In the genomic region with DNA sequence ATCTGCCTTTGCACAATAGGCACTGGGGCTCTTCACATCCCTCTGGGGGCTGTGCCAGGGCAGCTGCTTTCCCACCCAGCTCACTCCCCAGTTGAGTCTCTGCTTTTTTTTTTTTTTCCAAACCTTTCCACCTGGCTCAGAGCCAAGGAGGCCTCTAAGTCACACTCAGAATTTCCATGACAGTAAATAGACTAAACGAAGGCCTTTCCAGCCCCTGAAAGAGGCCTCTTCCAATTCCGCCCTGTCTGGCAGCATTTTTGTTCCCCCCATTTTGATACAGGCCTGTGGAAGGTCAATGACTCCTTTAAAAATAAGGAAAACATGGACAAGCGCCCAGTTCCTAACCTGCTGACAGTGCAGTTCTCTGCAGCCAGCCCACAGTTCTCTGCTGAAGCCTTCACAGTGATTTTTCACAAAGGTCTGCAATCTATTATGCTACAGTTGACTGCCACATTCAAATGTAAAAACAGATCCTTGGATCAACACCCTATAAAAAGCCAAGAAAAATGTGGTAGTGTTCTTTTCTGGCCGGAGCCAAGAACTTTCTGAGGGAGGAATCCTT, we compare ENCODE assay signal across 9 cellular contexts.
DNase-seq lines count a peak whose midpoint lies in the region; ATAC-seq, FAIRE-seq and TF ChIP-seq lines count a peak whose summit lies in the region.
"Had no signal": no experiment of that assay in that cellular context is flagged by ENCODE, and none has a peak within 500 bp of the region (broad histone marks: within the 10 kb centered on the region; RNA-seq: fewer than 3 reads in every experiment).

No MANE protein-coding gene starts in this region.

- intact Hi-C loops in uterus (cut with DNase I; ENCODE audit: low total_unique reads), result no loop called here

- DNase-seq in A549 (ENCODE audit: low read depth in 1 of 2, low spot score in 1 of 2) (no peak), NCI-H1417 treated with DMSO at 0.1 percent for 48 hours (lab: John Stamatoyannopoulos, UW) (peak; percentile 23), lung microvascular endothelial cell (ENCODE audit: low read depth in 2 of 2) (peak; percentile 33 to 98), uterus (peak; percentile 88 to 95), NCI-H2107 treated with DMSO at 0.1 percent for 48 hours (lab: John Stamatoyannopoulos, UW; ENCODE audit: unreplicated experiment) (no peak), Kasumi-1 (lab: John Stamatoyannopoulos, UW) (no peak)

- H3K27ac ChIP-seq in A549, result no peak overlapping the region
- peak overlapping the region; percentile 61 for H3K27ac ChIP-seq in cingulate gyrus (ENCODE audit: low read depth, low read length)
- H3K27ac ChIP-seq in uterus, result peak overlapping the region; percentile 88 to 93
- H3K27ac ChIP-seq: SJSA1 had no signal

- H3K4me2 ChIP-seq in A549, result no peak overlapping the region

- no peak for TF ChIP-seq POLR2A in A549 (IDR thresholded peaks at IDR 0.05; ENCODE audit: low read length)
- no peak for TF ChIP-seq POLR2A in uterus (IDR thresholded peaks at IDR 0.05)

- no peak overlapping the region for H3K4me3 ChIP-seq in A549
- H3K4me3 ChIP-seq in uterus, result no peak overlapping the region
- H3K4me3 ChIP-seq: SJSA1 had no signal

- H3K4me1 ChIP-seq in A549, result no peaks in the 10 kb centered on the region
- peaks cover 26 to 28% of the 10 kb centered on the region in 2 donors for H3K4me1 ChIP-seq in uterus
- H3K4me1 ChIP-seq: SJSA1 had no signal

- CTCF ChIA-PET in A549 (lab: Yijun Ruan, JAX), result no interaction called here

- H3K9me3 ChIP-seq in A549 (no peaks in the 10 kb centered on the region), uterus (no peaks in the 10 kb centered on the region)
- H3K9me3 ChIP-seq: SJSA1 had no signal

- H3K27me3 ChIP-seq in uterus, result no peaks in the 10 kb centered on the region
- H3K27me3 ChIP-seq: SJSA1 had no signal

- no peak for FAIRE-seq in A549 (lab: Jason Lieb, UNC)

- TF ChIP-seq RAD21 in A549 (conservative IDR thresholded peaks at IDR 0.05 in 1 of 2, IDR thresholded peaks at IDR 0.05 in 1 of 2), result no peak

- TF ChIP-seq CTCF in A549 (IDR thresholded peaks at IDR 0.05), result no peak
- no peak for TF ChIP-seq CTCF in uterus (IDR thresholded peaks at IDR 0.05)

- H3K36me3 ChIP-seq in uterus, result no peaks in the 10 kb centered on the region
- H3K36me3 ChIP-seq: SJSA1 had no signal

- no peak for ATAC-seq in A549
- no peak for ATAC-seq in GM21723 (IDR thresholded peaks at IDR 0.05; ENCODE audit: unreplicated experiment)

- TF ChIP-seq EP300 in A549 (IDR thresholded peaks at IDR 0.05), result no peak

- 53% methylated on average over 3 of the region's 4 CpGs for WGBS in A549 (ENCODE audit: missing lambda C conversion rate)

- POLR2A ChIA-PET in A549 (lab: Yijun Ruan, JAX), result no interaction called here

TF ChIP-seq in A549, 52 proteins besides CTCF, POLR2A, EP300 and RAD21:
- TF ChIP-seq ZFP36 (IDR thresholded peaks at IDR 0.05; ENCODE audit: borderline replicate concordance, partially characterized antibody), result no peak
- no peak for TF ChIP-seq USF2 (IDR thresholded peaks at IDR 0.05)
- peak; percentile 72 for TF ChIP-seq MAFK (IDR thresholded peaks at IDR 0.05; ENCODE audit: partially characterized antibody)
TF ChIP-seq in A549: peak in this region for 1.

Comparison
In these comparisons a context has a peak if more than half of its experiments do, and no peak if none do; other contexts are left out.
1. DNase-seq: peak in NCI-H1417 treated with DMSO at 0.1 percent for 48 hours (single experiment), lung microvascular endothelial cell (2 of 2) and uterus (2 of 2); none in A549 (0 of 2), NCI-H2107 treated with DMSO at 0.1 percent for 48 hours (single experiment) and Kasumi-1 (0 of 2).
2. H3K27ac ChIP-seq: peak in cingulate gyrus (single experiment) and uterus (2 of 2); none in A549 (0 of 2).